ENCODE assay signal across 16 cellular contexts in genomic region chr17:18947866-18948265, GRCh38. TPM values are rescaled to one million over a fixed set of nuclear protein-coding genes. Genes with fewer than 3 reads are reported as not detected.
DNase-seq lines count a peak whose midpoint lies in the region; ATAC-seq and TF ChIP-seq lines count a peak whose summit lies in the region.
"Had no signal": no experiment of that assay in that cellular context is flagged by ENCODE, and none has a peak within 500 bp of the region (broad histone marks: within the 10 kb centered on the region; RNA-seq: fewer than 3 reads in every experiment).

No MANE protein-coding gene starts in this region.

- no peak overlapping the region for H3K14ac ChIP-seq in neuronal stem cell (ENCODE audit: low read length)

- H3K9me2 ChIP-seq in Karpas-422 (replicated peaks; ENCODE audit: insufficient read depth, low read length) = no peaks in the 10 kb centered on the region

- H2BK12ac ChIP-seq in neuronal stem cell (ENCODE audit: low read length) = peak overlapping the region; percentile 78

- no peak overlapping the region for H4K8ac ChIP-seq in neuronal stem cell (ENCODE audit: low read depth, low read length)

- H4K91ac ChIP-seq in neuronal stem cell (ENCODE audit: low read depth, low read length, poor library complexity) = no peak overlapping the region

- ATAC-seq in upper lobe of right lung (no peak), GM18907 (IDR thresholded peaks at IDR 0.05; ENCODE audit: unreplicated experiment) (no peak)
- ATAC-seq: GM12878, HepG2 had no signal

- TF ChIP-seq CTCF in upper lobe of right lung (IDR thresholded peaks at IDR 0.05) = no peak

- H3K9me3 ChIP-seq in NT2/D1 (ENCODE audit: insufficient read depth, low read length) = no peaks in the 10 kb centered on the region
- no peaks in the 10 kb centered on the region for H3K9me3 ChIP-seq in neuronal stem cell (replicated peaks in 1 of 2; ENCODE audit: control insufficient read depth in 2 of 2, insufficient read depth in 1 of 2, low read depth in 1 of 2, low read length in 2 of 2)
- H3K9me3 ChIP-seq in upper lobe of right lung = no peaks in the 10 kb centered on the region
- no peaks in the 10 kb centered on the region for H3K9me3 ChIP-seq in Karpas-422 (ENCODE audit: low read length)
- H3K9me3 ChIP-seq: HAP-1 had no signal

- DNase-seq in GM03348 (ENCODE audit: low spot score) (peak; percentile 2), NT2/D1 (ENCODE audit: low read depth, low spot score) (no peak), neuronal stem cell (ENCODE audit: low spot score) (no peak), upper lobe of right lung (peak; percentile 27), Karpas-422 (no peak), NCI-H187 (lab: John Stamatoyannopoulos, UW) (no peak)
- DNase-seq: ACHN; AML-193; Calu3; CD4-positive, alpha-beta memory T cell; DMS79 treated with DMSO at 0.1 percent for 48 hours; GF-D8 had no signal

- intact Hi-C loops in upper lobe of right lung (cut with DNase I) = no loop called here

- H2AFZ ChIP-seq in neuronal stem cell (ENCODE audit: low read length) (no peak overlapping the region), Karpas-422 (ENCODE audit: low read length) (no peak overlapping the region)

- H3K4me1 ChIP-seq in NT2/D1 (ENCODE audit: insufficient read depth, insufficient read length) (peaks cover 11% of the 10 kb centered on the region), neuronal stem cell (ENCODE audit: control insufficient read depth in 2 of 2, insufficient read depth in 1 of 2, low read depth in 1 of 2, low read length in 2 of 2) (peaks cover 0 to 9% of the 10 kb centered on the region in 2 donors), upper lobe of right lung (no peaks in the 10 kb centered on the region), Karpas-422 (ENCODE audit: low read length) (peaks cover 22% of the 10 kb centered on the region)
- H3K4me1 ChIP-seq: HAP-1 had no signal

- H3K36me3 ChIP-seq in NT2/D1 (ENCODE audit: insufficient read depth, insufficient read length, low read length) (no peaks in the 10 kb centered on the region), neuronal stem cell (replicated peaks in 1 of 2; ENCODE audit: control insufficient read depth in 2 of 2, insufficient read depth in 2 of 2, low read length in 2 of 2) (no peaks in the 10 kb centered on the region), upper lobe of right lung (no peaks in the 10 kb centered on the region), Karpas-422 (ENCODE audit: insufficient read depth, low read length) (no peaks in the 10 kb centered on the region)
- H3K36me3 ChIP-seq: HAP-1 had no signal

- H3K27me3 ChIP-seq in NT2/D1 (ENCODE audit: insufficient read depth, insufficient read length) (no peaks in the 10 kb centered on the region), neuronal stem cell (ENCODE audit: control insufficient read depth in 3 of 3, insufficient read depth in 3 of 3, low read depth in 1 of 3, low read length in 3 of 3) (peaks cover 0 to 33% (median 2%) of the 10 kb centered on the region in 3 experiments), upper lobe of right lung (no peaks in the 10 kb centered on the region), Karpas-422 (ENCODE audit: low read length) (no peaks in the 10 kb centered on the region)

- no peak overlapping the region for H2BK120ac ChIP-seq in neuronal stem cell (ENCODE audit: low read depth, low read length)

- no peak overlapping the region for H2BK5ac ChIP-seq in neuronal stem cell (ENCODE audit: low read length)

- H3K18ac ChIP-seq in neuronal stem cell (ENCODE audit: low read length) = no peak overlapping the region

- H3K23ac ChIP-seq in neuronal stem cell (ENCODE audit: low read depth, low read length, poor library complexity) = no peak overlapping the region

- WGBS in neuronal stem cell (ENCODE audit: extremely low coverage in 2 of 2, insufficient read length in 2 of 2, insufficient replicate concordance in 1 of 2), 2 donors = no CpG with 5 or more reads among the region's 6 CpGs

- H3K4me2 ChIP-seq in neuronal stem cell (ENCODE audit: insufficient read depth, low read length, poor library complexity, severe bottlenecking) (no peak overlapping the region), Karpas-422 (ENCODE audit: low read depth, low read length, poor library complexity, severe bottlenecking) (no peak overlapping the region)

- peaks cover 2% of the 10 kb centered on the region for H3K79me1 ChIP-seq in neuronal stem cell (ENCODE audit: low read depth, low read length)

- no peaks in the 10 kb centered on the region for H4K20me1 ChIP-seq in Karpas-422 (ENCODE audit: insufficient read depth, low read depth, low read length)

- no peak overlapping the region for H3K4ac ChIP-seq in neuronal stem cell (ENCODE audit: low read length)

- H2AK5ac ChIP-seq in neuronal stem cell (ENCODE audit: low read depth, low read length) = peak overlapping the region; percentile 58

- H2BK15ac ChIP-seq in neuronal stem cell (ENCODE audit: low read length) = peak overlapping the region; percentile 56

- H3K79me2 ChIP-seq in Karpas-422 (ENCODE audit: low read length) = no peaks in the 10 kb centered on the region

- no peak overlapping the region for H3K4me3 ChIP-seq in NT2/D1 (ENCODE audit: insufficient read length, low read depth)
- H3K4me3 ChIP-seq in neuronal stem cell (ENCODE audit: low read length in 2 of 2) = no peak overlapping the region
- H3K4me3 ChIP-seq in upper lobe of right lung = no peak overlapping the region
- no peak overlapping the region for H3K4me3 ChIP-seq in Karpas-422 (ENCODE audit: low read length)
- H3K4me3 ChIP-seq: GM12878, HAP-1 had no signal

- H3K9ac ChIP-seq in NT2/D1 (ENCODE audit: insufficient read length, low read depth) (peak overlapping the region; percentile 10), neuronal stem cell (ENCODE audit: low read depth, low read length, poor library complexity) (no peak overlapping the region), Karpas-422 (ENCODE audit: low read length) (no peak overlapping the region)

- H3K27ac ChIP-seq in neuronal stem cell (replicated peaks; ENCODE audit: low read length) (no peak overlapping the region), upper lobe of right lung (no peak overlapping the region), Karpas-422 (ENCODE audit: low read length) (no peak overlapping the region)

RNA-seq across cellular contexts. Expression of gene SLC5A10, which starts 4.1 kb away (rescaled TPM):
- under 0.01 TPM for polyA plus RNA-seq in neuronal stem cell (2013, experiment 1 of 2)
- polyA plus RNA-seq in neuronal stem cell (2013, experiment 2 of 2) = not detected
- not detected for total RNA-seq in upper lobe of right lung
- total RNA-seq in Karpas-422 (2014; rRNA removed; shearing (Covaris generic); ENCODE audit: low replicate concordance) = not detected in 2 replicates
- total RNA-seq: Calu3; CD4-positive, alpha-beta memory T cell; HepG2 had no signal

RNA-seq across cellular contexts. Expression of gene FAM83G, which starts 56.7 kb away (rescaled TPM):
- 9.5 TPM for polyA plus RNA-seq in neuronal stem cell (2013, experiment 1 of 2)
- 9.7 TPM for polyA plus RNA-seq in neuronal stem cell (2013, experiment 2 of 2)
- total RNA-seq in upper lobe of right lung = 8.3 TPM
- 9.2 and 22.9 TPM in 2 replicates for total RNA-seq in Karpas-422 (2014; rRNA removed; shearing (Covaris generic); ENCODE audit: low replicate concordance)

Comparison
In these comparisons a context has a peak if more than half of its experiments do, and no peak if none do; other contexts are left out.
1. DNase-seq: peak in GM03348 (single experiment) and upper lobe of right lung (single experiment); none in NT2/D1 (single experiment), neuronal stem cell (single experiment), Karpas-422 (single experiment) and NCI-H187 (0 of 2).